ENCODE assay signal across 2 cellular contexts in the genomic region with DNA sequence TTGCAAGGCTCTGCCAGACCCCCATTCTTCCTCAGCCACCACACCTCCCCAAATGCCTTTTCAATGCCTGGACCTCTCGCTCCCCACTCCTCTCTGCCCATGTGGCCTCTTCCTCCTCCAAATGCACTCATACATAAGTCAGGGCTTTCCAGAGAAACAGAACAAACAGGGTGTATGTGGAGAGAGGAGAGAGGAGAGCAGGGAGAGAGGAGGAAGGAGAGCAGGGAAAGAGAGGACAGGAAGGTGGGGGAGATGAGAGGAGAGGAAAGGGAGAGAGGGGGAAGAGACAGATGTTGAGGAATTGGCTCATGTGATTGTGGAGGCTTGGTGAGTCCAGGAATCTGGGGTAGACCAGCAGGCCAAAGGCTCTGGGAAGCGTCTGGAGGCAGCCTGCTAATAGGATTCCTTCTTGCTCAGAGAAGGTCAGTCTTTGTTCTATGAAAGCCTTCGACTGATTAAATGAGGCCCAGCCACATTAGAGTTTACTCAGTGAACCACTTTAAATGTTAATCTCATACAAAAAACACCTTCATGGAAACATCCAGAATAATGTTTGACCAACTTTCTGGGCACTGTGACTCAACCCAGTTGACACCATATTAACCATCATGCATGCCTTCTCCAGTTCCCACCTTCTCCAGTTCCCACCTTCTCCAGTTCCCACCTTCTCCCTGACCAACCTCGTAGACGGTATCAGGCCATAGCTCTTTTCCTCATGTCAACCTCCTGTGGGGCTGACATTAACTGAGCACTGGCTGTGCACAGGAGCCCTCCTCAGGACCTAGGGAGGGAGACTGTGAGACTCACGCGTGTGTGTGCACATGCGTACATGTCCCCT.
A peak's percentile ranks its signal among the peaks of the same experiment; 100 is the strongest.
TF ChIP-seq lines count a peak whose summit lies in the region.

No MANE protein-coding gene starts in this region.

TF ChIP-seq in HEK293, 187 proteins besides CTCF, POLR2A, EP300 and RAD21:
- TF ChIP-seq, protein P1, sequence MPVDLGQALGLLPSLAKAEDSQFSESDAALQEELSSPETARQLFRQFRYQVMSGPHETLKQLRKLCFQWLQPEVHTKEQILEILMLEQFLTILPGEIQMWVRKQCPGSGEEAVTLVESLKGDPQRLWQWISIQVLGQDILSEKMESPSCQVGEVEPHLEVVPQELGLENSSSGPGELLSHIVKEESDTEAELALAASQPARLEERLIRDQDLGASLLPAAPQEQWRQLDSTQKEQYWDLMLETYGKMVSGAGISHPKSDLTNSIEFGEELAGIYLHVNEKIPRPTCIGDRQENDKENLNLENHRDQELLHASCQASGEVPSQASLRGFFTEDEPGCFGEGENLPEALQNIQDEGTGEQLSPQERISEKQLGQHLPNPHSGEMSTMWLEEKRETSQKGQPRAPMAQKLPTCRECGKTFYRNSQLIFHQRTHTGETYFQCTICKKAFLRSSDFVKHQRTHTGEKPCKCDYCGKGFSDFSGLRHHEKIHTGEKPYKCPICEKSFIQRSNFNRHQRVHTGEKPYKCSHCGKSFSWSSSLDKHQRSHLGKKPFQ (tag by site-specific recombination; IDR thresholded peaks at IDR 0.05): peak; percentile 99
- TF ChIP-seq ZNF510 (tag by site-specific recombination; IDR thresholded peaks at IDR 0.05; ENCODE audit: insufficient replicate concordance) (no peak), ZNF660 (tag by site-specific recombination; IDR thresholded peaks at IDR 0.05) (no peak), HOXD13 (CRISPR knock-in tag; IDR thresholded peaks at IDR 0.05; ENCODE audit: borderline replicate concordance) (no peak), ZNF239 (tag by site-specific recombination; IDR thresholded peaks at IDR 0.05) (no peak), ZNF10 (tag by site-specific recombination; IDR thresholded peaks at IDR 0.05) (peak; percentile 80), ZNF23 (tag by site-specific recombination; IDR thresholded peaks at IDR 0.05; ENCODE audit: borderline replicate concordance) (no peak), GFI1B (tag by site-specific recombination; IDR thresholded peaks at IDR 0.05) (no peak)
- TF ChIP-seq, protein P2, sequence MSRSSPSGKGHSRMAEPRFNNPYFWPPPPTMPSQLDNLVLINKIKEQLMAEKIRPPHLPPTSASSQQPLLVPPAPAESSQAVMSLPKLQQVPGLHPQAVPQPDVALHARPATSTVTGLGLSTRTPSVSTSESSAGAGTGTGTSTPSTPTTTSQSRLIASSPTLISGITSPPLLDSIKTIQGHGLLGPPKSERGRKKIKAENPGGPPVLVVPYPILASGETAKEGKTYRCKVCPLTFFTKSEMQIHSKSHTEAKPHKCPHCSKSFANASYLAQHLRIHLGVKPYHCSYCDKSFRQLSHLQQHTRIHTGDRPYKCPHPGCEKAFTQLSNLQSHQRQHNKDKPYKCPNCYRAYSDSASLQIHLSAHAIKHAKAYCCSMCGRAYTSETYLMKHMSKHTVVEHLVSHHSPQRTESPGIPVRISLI (tag by site-specific recombination; IDR thresholded peaks at IDR 0.05): no peak

TF ChIP-seq in K562, 482 proteins besides CTCF, POLR2A, EP300 and RAD21:
- TF ChIP-seq POLR2B (IDR thresholded peaks at IDR 0.05; ENCODE audit: low read depth, partially characterized antibody) (peak; percentile 48), CBFA2T3 (IDR thresholded peaks at IDR 0.05) (no peak), ZBTB7A (IDR thresholded peaks at IDR 0.05; ENCODE audit: borderline replicate concordance, control insufficient read depth, low read depth, low read length) (no peak), ZNF134 (CRISPR knock-in tag; conservative IDR thresholded peaks at IDR 0.05) (peak; percentile 60; the same call in 1 of the 2 replicates), OTX1 (CRISPR knock-in tag; IDR thresholded peaks at IDR 0.05) (peak; percentile 81), CCNT2 (IDR thresholded peaks at IDR 0.05; ENCODE audit: borderline replicate concordance, extremely low read depth, insufficient read length, low read depth, low read length) (no peak), GTF2A2 (tag; IDR thresholded peaks at IDR 0.05) (no peak), SUPT5H (IDR thresholded peaks at IDR 0.05) (peak; percentile 53), ELF4 (CRISPR knock-in tag; IDR thresholded peaks at IDR 0.05) (0 out of 2 replicates have a peak, but pooled peaks have one; percentile 35), RFX1 (IDR thresholded peaks at IDR 0.05) (no peak)
- TF ChIP-seq, protein P3, sequence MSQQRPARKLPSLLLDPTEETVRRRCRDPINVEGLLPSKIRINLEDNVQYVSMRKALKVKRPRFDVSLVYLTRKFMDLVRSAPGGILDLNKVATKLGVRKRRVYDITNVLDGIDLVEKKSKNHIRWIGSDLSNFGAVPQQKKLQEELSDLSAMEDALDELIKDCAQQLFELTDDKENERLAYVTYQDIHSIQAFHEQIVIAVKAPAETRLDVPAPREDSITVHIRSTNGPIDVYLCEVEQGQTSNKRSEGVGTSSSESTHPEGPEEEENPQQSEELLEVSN (IDR thresholded peaks at IDR 0.05; ENCODE audit: borderline replicate concordance in 1 of 2, extremely low read depth in 1 of 2, insufficient read depth in 1 of 2, insufficient read length in 1 of 2, low read depth in 1 of 2, low read length in 1 of 2, poor library complexity in 1 of 2, severe bottlenecking in 1 of 2): peak in 1 of 2 experiments; percentile 30
- TF ChIP-seq, protein P4, sequence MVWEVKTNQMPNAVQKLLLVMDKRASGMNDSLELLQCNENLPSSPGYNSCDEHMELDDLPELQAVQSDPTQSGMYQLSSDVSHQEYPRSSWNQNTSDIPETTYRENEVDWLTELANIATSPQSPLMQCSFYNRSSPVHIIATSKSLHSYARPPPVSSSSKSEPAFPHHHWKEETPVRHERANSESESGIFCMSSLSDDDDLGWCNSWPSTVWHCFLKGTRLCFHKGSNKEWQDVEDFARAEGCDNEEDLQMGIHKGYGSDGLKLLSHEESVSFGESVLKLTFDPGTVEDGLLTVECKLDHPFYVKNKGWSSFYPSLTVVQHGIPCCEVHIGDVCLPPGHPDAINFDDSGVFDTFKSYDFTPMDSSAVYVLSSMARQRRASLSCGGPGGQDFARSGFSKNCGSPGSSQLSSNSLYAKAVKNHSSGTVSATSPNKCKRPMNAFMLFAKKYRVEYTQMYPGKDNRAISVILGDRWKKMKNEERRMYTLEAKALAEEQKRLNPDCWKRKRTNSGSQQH (CRISPR knock-in tag; IDR thresholded peaks at IDR 0.05): peak; percentile 82; the same call in 1 of the 2 replicates
- TF ChIP-seq, protein P5, sequence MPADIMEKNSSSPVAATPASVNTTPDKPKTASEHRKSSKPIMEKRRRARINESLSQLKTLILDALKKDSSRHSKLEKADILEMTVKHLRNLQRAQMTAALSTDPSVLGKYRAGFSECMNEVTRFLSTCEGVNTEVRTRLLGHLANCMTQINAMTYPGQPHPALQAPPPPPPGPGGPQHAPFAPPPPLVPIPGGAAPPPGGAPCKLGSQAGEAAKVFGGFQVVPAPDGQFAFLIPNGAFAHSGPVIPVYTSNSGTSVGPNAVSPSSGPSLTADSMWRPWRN (IDR thresholded peaks at IDR 0.05; ENCODE audit: low read depth): 0 out of 2 replicates have a peak, but pooled peaks have one; percentile 54
- TF ChIP-seq, protein P6, sequence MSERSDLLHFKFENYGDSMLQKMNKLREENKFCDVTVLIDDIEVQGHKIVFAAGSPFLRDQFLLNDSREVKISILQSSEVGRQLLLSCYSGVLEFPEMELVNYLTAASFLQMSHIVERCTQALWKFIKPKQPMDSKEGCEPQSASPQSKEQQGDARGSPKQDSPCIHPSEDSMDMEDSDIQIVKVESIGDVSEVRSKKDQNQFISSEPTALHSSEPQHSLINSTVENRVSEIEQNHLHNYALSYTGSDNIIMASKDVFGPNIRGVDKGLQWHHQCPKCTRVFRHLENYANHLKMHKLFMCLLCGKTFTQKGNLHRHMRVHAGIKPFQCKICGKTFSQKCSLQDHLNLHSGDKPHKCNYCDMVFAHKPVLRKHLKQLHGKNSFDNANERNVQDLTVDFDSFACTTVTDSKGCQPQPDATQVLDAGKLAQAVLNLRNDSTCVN (CRISPR knock-in tag; IDR thresholded peaks at IDR 0.05): 0 out of 2 replicates have a peak, but pooled peaks have one; percentile 64
- TF ChIP-seq, protein P7, sequence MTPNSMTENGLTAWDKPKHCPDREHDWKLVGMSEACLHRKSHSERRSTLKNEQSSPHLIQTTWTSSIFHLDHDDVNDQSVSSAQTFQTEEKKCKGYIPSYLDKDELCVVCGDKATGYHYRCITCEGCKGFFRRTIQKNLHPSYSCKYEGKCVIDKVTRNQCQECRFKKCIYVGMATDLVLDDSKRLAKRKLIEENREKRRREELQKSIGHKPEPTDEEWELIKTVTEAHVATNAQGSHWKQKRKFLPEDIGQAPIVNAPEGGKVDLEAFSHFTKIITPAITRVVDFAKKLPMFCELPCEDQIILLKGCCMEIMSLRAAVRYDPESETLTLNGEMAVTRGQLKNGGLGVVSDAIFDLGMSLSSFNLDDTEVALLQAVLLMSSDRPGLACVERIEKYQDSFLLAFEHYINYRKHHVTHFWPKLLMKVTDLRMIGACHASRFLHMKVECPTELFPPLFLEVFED (CRISPR knock-in tag; conservative IDR thresholded peaks at IDR 0.05): peak; percentile 73; the same call in 1 of the 2 replicates
